12 cellular contexts compared by ENCODE assay signal in the genomic region with DNA sequence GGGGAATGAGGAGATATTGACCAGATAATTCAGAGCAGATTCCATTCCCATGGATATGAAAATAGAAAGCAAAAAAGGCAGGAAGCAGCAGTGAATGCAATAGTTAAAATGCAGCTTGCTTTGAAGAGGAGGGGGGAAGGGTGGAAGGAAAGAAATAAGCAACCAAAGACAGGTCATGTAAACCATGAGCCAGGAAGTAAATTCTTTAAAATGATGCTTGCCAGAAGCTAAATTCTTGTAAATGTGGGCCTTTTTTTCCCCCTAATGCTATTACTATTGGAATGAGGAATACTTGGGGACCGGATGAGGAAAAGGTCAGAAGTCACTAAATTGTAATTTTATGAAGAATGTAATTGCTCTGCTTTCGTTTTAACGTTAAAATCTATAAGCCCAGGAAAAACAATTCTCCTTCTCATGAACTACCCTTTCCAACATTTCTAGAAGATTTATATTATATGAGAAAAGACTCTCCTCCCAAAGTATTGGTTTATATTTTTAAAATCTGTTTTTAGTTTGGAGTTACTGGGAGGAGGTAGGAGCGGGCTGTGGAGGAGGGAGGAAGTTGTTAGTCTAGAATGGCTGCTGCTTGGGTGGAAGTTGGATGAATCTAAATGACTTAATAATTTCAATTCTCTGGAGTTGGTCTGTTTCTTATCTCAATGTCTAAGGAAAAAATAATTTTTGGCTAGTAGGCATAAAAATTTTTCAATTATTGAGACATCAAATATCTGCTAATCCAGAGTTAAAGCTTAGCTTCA.
DNase-seq lines count a peak whose midpoint lies in the region; ATAC-seq, FAIRE-seq and TF ChIP-seq lines count a peak whose summit lies in the region.
"Had no signal": no experiment of that assay in that cellular context is flagged by ENCODE, and none has a peak within 500 bp of the region (broad histone marks: within the 10 kb centered on the region; RNA-seq: fewer than 3 reads in every experiment).

No MANE protein-coding gene starts in this region.

- no peaks in the 10 kb centered on the region for H3K27me3 ChIP-seq in brain microvascular endothelial cell (replicated peaks)
- no peaks in the 10 kb centered on the region for H3K27me3 ChIP-seq in subcutaneous abdominal adipose tissue (ENCODE audit: control insufficient read depth in 5 of 5, insufficient read depth in 4 of 5, low read length in 5 of 5)
- H3K27me3 ChIP-seq in prostate gland (replicated peaks; ENCODE audit: insufficient read depth) = no peaks in the 10 kb centered on the region

- in situ Hi-C loops in brain microvascular endothelial cell (cut with HindIII; ENCODE audit: low pct_ligation_motif_present, low sequenced_read_pairs) = no loop called here

- 43% methylated on average over 4 of the region's 4 CpGs for WGBS in prostate gland

- ATAC-seq in stimulated activated naive CD8-positive, alpha-beta T cell treated with anti-CD3 and anti-CD28 coated beads, Interleukin-15, Interleukin-2, amounts not matched to agents 100 U/mL and 50 U/mL, for 24 hours = no peak

- no peaks in the 10 kb centered on the region for H3K9me3 ChIP-seq in subcutaneous abdominal adipose tissue (ENCODE audit: control insufficient read depth in 5 of 5, low read length in 5 of 5)
- no peaks in the 10 kb centered on the region for H3K9me3 ChIP-seq in prostate gland

- H3K4me3 ChIP-seq in brain microvascular endothelial cell (ENCODE audit: low read depth, low read length) (no peak overlapping the region), subcutaneous abdominal adipose tissue (ENCODE audit: low read depth in 1 of 5, low read length in 5 of 5) (peak overlapping the region; percentile 1 to 61 (median 23)), prostate gland (peak overlapping the region in 1 of 2 donors; percentile 3)

- no peak for TF ChIP-seq POLR2A in prostate gland (IDR thresholded peaks at IDR 0.05)

- H3K9ac ChIP-seq in subcutaneous abdominal adipose tissue (ENCODE audit: low read length in 5 of 5) = peak overlapping the region in 2 of 5 donors; percentile 46 to 62

- intact Hi-C loops in prostate gland (cut with DNase I) = no loop called here

- DNase-seq in H4 (ENCODE audit: low spot score) (peak; percentile 50), brain microvascular endothelial cell (peak; percentile 25), iris pigment epithelial cell (ENCODE audit: low read depth) (peak; percentile 71), urothelium cell line (ENCODE audit: low spot score) (no peak), prostate gland (ENCODE audit: low spot score) (no peak), SKM-1 (lab: John Stamatoyannopoulos, UW; ENCODE audit: unreplicated experiment) (no peak)
- DNase-seq in stimulated activated naive CD8-positive, alpha-beta T cell treated with anti-CD3 and anti-CD28 coated beads, Interleukin-15, Interleukin-2, amounts not matched to agents 100 U/mL and 50 U/mL, for 24 hours = no peak
- DNase-seq: DMS79, MV-4-11, naive B cell had no signal

- no peak overlapping the region for H3K27ac ChIP-seq in brain microvascular endothelial cell
- peak overlapping the region; percentile 70 for H3K27ac ChIP-seq in subcutaneous abdominal adipose tissue (ENCODE audit: low read depth, low read length)
- no peak overlapping the region for H3K27ac ChIP-seq in prostate gland

- H3K4me1 ChIP-seq in subcutaneous abdominal adipose tissue (ENCODE audit: control insufficient read depth in 5 of 5, insufficient read depth in 5 of 5, low read length in 5 of 5) = peaks cover 0 to 22% (median 6%) of the 10 kb centered on the region in 5 donors
- H3K4me1 ChIP-seq in prostate gland (replicated peaks) = no peaks in the 10 kb centered on the region

- no peak for FAIRE-seq in urothelium cell line (lab: Jason Lieb, UNC)
- FAIRE-seq: frontal cortex had no signal

- no peak for TF ChIP-seq CTCF in brain microvascular endothelial cell (IDR thresholded peaks at IDR 0.05; ENCODE audit: low read depth, low read length, missing control alignments)
- no peak for TF ChIP-seq CTCF in prostate gland (IDR thresholded peaks at IDR 0.05)

- H3K36me3 ChIP-seq in brain microvascular endothelial cell (replicated peaks) = no peaks in the 10 kb centered on the region
- no peaks in the 10 kb centered on the region for H3K36me3 ChIP-seq in subcutaneous abdominal adipose tissue (ENCODE audit: control insufficient read depth in 5 of 5, insufficient read depth in 5 of 5, low read length in 5 of 5)
- H3K36me3 ChIP-seq in prostate gland = no peaks in the 10 kb centered on the region

Comparison
In these comparisons a context has a peak if more than half of its experiments do, and no peak if none do; other contexts are left out.
1. DNase-seq: peak in H4 (single experiment), brain microvascular endothelial cell (single experiment) and iris pigment epithelial cell (single experiment); none in urothelium cell line (single experiment), prostate gland (single experiment), SKM-1 (single experiment) and stimulated activated naive CD8-positive, alpha-beta T cell treated with anti-CD3 and anti-CD28 coated beads, Interleukin-15, Interleukin-2, amounts not matched to agents 100 U/mL and 50 U/mL, for 24 hours (single experiment).